Comparison of ENCODE assay signal across 8 cellular contexts in genomic region chr18:59921384-59921891, GRCh38. TPM values are rescaled to one million over a fixed set of nuclear protein-coding genes. Genes with fewer than 3 reads are reported as not detected.
DNase-seq lines count a peak whose midpoint lies in the region; ATAC-seq and TF ChIP-seq lines count a peak whose summit lies in the region.

No MANE protein-coding gene starts in this region.

- peaks cover 0 to 4% (median 0%) of the 10 kb centered on the region in 3 donors for H3K36me3 Mint-ChIP-seq in CD8-positive, alpha-beta memory T cell
- H3K36me3 Mint-ChIP-seq in activated naive CD8-positive, alpha-beta T cell treated with anti-CD3 and anti-CD28 coated beads, Interleukin-2, amount 50 U/mL, for 24 hours (ENCODE audit: low read depth): no peaks in the 10 kb centered on the region

- no peaks in the 10 kb centered on the region for H3K9me3 ChIP-seq in CD8-positive, alpha-beta memory T cell (ENCODE audit: low read length)
- H3K9me3 ChIP-seq in HAP-1: no peaks in the 10 kb centered on the region

- no peaks in the 10 kb centered on the region for H3K27me3 ChIP-seq in CD8-positive, alpha-beta memory T cell (ENCODE audit: insufficient read depth, low read length, poor library complexity, severe bottlenecking)
- H3K27me3 ChIP-seq in HAP-1 (ENCODE audit: low read depth): no peaks in the 10 kb centered on the region

- CTCF ChIA-PET in CD8-positive, alpha-beta memory T cell (lab: Charles Lee): no interaction called here

- no peaks in the 10 kb centered on the region for H3K9me3 Mint-ChIP-seq in CD8-positive, alpha-beta memory T cell
- no peaks in the 10 kb centered on the region for H3K9me3 Mint-ChIP-seq in activated naive CD8-positive, alpha-beta T cell treated with anti-CD3 and anti-CD28 coated beads, Interleukin-2, amount 50 U/mL, for 24 hours

- peaks cover 6% of the 10 kb centered on the region for H3K4me1 ChIP-seq in CD8-positive, alpha-beta memory T cell (ENCODE audit: insufficient read depth, low read length)
- no peaks in the 10 kb centered on the region for H3K4me1 ChIP-seq in HAP-1

- no peak for TF ChIP-seq POLR2A in NB4 (IDR thresholded peaks at IDR 0.05; ENCODE audit: extremely low read depth, insufficient read length)

- H3K36me3 ChIP-seq in CD8-positive, alpha-beta memory T cell (ENCODE audit: insufficient read depth, low read length): no peaks in the 10 kb centered on the region
- no peaks in the 10 kb centered on the region for H3K36me3 ChIP-seq in HAP-1 (replicated peaks)

- TF ChIP-seq CTCF in NB4 (IDR thresholded peaks at IDR 0.05; ENCODE audit: low read depth, low read length): no peak

- POLR2A ChIA-PET in CD8-positive, alpha-beta memory T cell (lab: Charles Lee): no interaction called here

- H3K27ac ChIP-seq in CD8-positive, alpha-beta memory T cell (ENCODE audit: low read depth, low read length): no peak overlapping the region

- peak overlapping the region; percentile 12 to 84 (median 66) for H3K27ac Mint-ChIP-seq in CD8-positive, alpha-beta memory T cell
- H3K27ac Mint-ChIP-seq in activated naive CD8-positive, alpha-beta T cell treated with anti-CD3 and anti-CD28 coated beads, Interleukin-2, amount 50 U/mL, for 24 hours: peak overlapping the region; percentile 86

- peaks cover 7 to 14% (median 10%) of the 10 kb centered on the region in 3 donors for H3K4me1 Mint-ChIP-seq in CD8-positive, alpha-beta memory T cell
- peaks cover 52% of the 10 kb centered on the region for H3K4me1 Mint-ChIP-seq in activated naive CD8-positive, alpha-beta T cell treated with anti-CD3 and anti-CD28 coated beads, Interleukin-2, amount 50 U/mL, for 24 hours

- peak; percentile 23 to 74 (median 33) for DNase-seq in CD8-positive, alpha-beta memory T cell
- DNase-seq in NB4 (ENCODE audit: low read depth) (peak; percentile 90), HAP-1 (ENCODE audit: low spot score in 2 of 2) (no peak), NCI-H1694 treated with DMSO at 0.1 percent for 48 hours (lab: John Stamatoyannopoulos, UW) (no peak), NCI-H1105 treated with DMSO at 0.1 percent for 48 hours (lab: John Stamatoyannopoulos, UW) (no peak), DMS79 (lab: John Stamatoyannopoulos, UW) (no peak)
- peak; percentile 67 for DNase-seq in activated naive CD8-positive, alpha-beta T cell treated with anti-CD3 and anti-CD28 coated beads, Interleukin-2, amount 50 U/mL, for 24 hours

- in situ Hi-C loops in HAP-1 (cut with MboI; ENCODE audit: low sequenced_read_pairs): no loop called here

- no peak overlapping the region for H3K4me3 ChIP-seq in CD8-positive, alpha-beta memory T cell (ENCODE audit: low read length)
- H3K4me3 ChIP-seq in NB4 (ENCODE audit: low read depth, low read length): no peak overlapping the region
- no peak overlapping the region for H3K4me3 ChIP-seq in HAP-1

- peak; percentile 38 for ATAC-seq in GM19467 (IDR thresholded peaks at IDR 0.05; ENCODE audit: unreplicated experiment)
- peak; percentile 72 for ATAC-seq in activated naive CD8-positive, alpha-beta T cell treated with anti-CD3 and anti-CD28 coated beads, Interleukin-2, amount 50 U/mL, for 24 hours

- peaks cover 0 to 2% of the 10 kb centered on the region in 2 donors for H3K27me3 Mint-ChIP-seq in CD8-positive, alpha-beta memory T cell
- H3K27me3 Mint-ChIP-seq in activated naive CD8-positive, alpha-beta T cell treated with anti-CD3 and anti-CD28 coated beads, Interleukin-2, amount 50 U/mL, for 24 hours: peaks cover 9% of the 10 kb centered on the region

- H3K4me3 Mint-ChIP-seq in CD8-positive, alpha-beta memory T cell: no peak overlapping the region
- peak overlapping the region; percentile 43 for H3K4me3 Mint-ChIP-seq in activated naive CD8-positive, alpha-beta T cell treated with anti-CD3 and anti-CD28 coated beads, Interleukin-2, amount 50 U/mL, for 24 hours

RNA-seq across cellular contexts. Expression of gene PMAIP1, which starts 21.6 kb away (rescaled TPM):
- total RNA-seq in CD8-positive, alpha-beta memory T cell: 10 to 100 TPM; 82.8 to 83.6 TPM
- polyA plus RNA-seq in CD8-positive, alpha-beta memory T cell: 15.0 TPM

Comparison
In these comparisons a context has a peak if more than half of its experiments do, and no peak if none do; other contexts are left out.
1. DNase-seq: peak in CD8-positive, alpha-beta memory T cell (5 of 5), NB4 (single experiment) and activated naive CD8-positive, alpha-beta T cell treated with anti-CD3 and anti-CD28 coated beads, Interleukin-2, amount 50 U/mL, for 24 hours (single experiment); none in HAP-1 (0 of 2), NCI-H1694 treated with DMSO at 0.1 percent for 48 hours (single experiment), NCI-H1105 treated with DMSO at 0.1 percent for 48 hours (single experiment) and DMS79 (single experiment).